Comparison of ENCODE assay signal across 14 cellular contexts in the genomic region with DNA sequence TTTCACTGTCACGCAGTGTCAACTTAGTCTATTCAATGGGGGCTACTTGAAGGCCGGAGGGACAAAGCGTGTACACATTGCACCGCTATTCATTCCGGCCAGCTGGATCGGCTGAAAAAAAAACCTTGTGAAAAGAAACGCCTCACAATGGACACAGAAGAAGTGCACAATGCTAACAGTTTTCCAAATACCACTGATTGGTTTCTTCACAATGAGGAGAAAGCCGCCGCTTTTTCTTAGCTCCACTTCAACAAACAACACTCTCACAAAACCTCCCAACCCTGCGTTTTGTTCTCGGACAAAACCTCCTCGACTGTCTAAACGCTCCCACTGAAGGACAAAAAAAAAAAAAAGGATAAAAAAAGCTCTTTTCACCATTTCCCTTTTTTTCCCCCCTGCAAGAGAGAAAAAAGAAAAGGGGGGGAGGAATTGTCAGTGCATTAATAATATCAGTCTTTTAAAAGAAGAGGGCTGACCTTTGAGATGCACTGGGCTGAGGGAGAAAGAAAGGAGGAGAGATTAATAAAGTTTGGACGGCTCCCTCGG. TPM values are rescaled to one million over a fixed set of nuclear protein-coding genes. Genes with fewer than 3 reads are reported as not detected.
DNase-seq lines count a peak whose midpoint lies in the region; ATAC-seq, FAIRE-seq and TF ChIP-seq lines count a peak whose summit lies in the region.
"Had no signal": no experiment of that assay in that cellular context is flagged by ENCODE, and none has a peak within 500 bp of the region (broad histone marks: within the 10 kb centered on the region; RNA-seq: fewer than 3 reads in every experiment).

No MANE protein-coding gene starts in this region.

- peaks cover 27% of the 10 kb centered on the region for H3K4me1 Mint-ChIP-seq in type B pancreatic cell (ENCODE audit: unreplicated experiment)

- no peak overlapping the region for H3K4me2 ChIP-seq in HepG2 (ENCODE audit: low read depth, low read length)
- H3K4me2 ChIP-seq: BLaER1 had no signal

- no peaks in the 10 kb centered on the region for H3K79me2 ChIP-seq in HepG2 (ENCODE audit: insufficient read depth, low read length)

- no peak overlapping the region for H3K4me3 ChIP-seq in HepG2 (replicated peaks in 1 of 3; ENCODE audit: insufficient read depth in 1 of 3, low read depth in 2 of 3, low read length in 3 of 3)
- H3K4me3 ChIP-seq in right lobe of liver, result no peak overlapping the region
- peak overlapping the region; percentile 10 for H3K4me3 ChIP-seq in astrocyte of the spinal cord (ENCODE audit: low read depth, low read length)
- peak overlapping the region in 1 of 4 donors; percentile 25 for H3K4me3 ChIP-seq in stomach
- H3K4me3 ChIP-seq: BLaER1, mucosa of descending colon, SJSA1 had no signal

- no peaks in the 10 kb centered on the region for H3K9me3 ChIP-seq in HepG2 (ENCODE audit: low read length)
- H3K9me3 ChIP-seq in right lobe of liver, result no peaks in the 10 kb centered on the region
- H3K9me3 ChIP-seq in stomach, result peaks cover 0 to 13% (median 0%) of the 10 kb centered on the region in 4 donors
- H3K9me3 ChIP-seq: mucosa of descending colon had no signal

- POLR2A ChIA-PET in HepG2 (lab: Yijun Ruan, JAX), result no interaction called here

- no peaks in the 10 kb centered on the region for H4K20me1 ChIP-seq in HepG2 (ENCODE audit: insufficient read depth, low read length)

- peaks cover 21 to 89% of the 10 kb centered on the region in 2 experiments for H3K27me3 ChIP-seq in HepG2 (ENCODE audit: control insufficient read depth in 1 of 2, insufficient read depth in 2 of 2, low read length in 2 of 2)
- peaks cover 10 to 77% of the 10 kb centered on the region in 2 donors for H3K27me3 ChIP-seq in right lobe of liver
- H3K27me3 ChIP-seq in stomach, result peaks cover 25 to 100% (median 88%) of the 10 kb centered on the region in 3 donors

- TF ChIP-seq EP300 in HepG2 (IDR thresholded peaks at IDR 0.05; ENCODE audit: low read depth in 2 of 2, low read length in 2 of 2) (no peak), HepG2 (CRISPR knock-in tag; IDR thresholded peaks at IDR 0.05; ENCODE audit: borderline replicate concordance) (no peak), stomach (IDR thresholded peaks at IDR 0.05) (no peak)

- intact Hi-C loops in HepG2 (cut with micrococcal nuclease; ENCODE audit: unreplicated experiment), result no loop called here
- intact Hi-C loops in right lobe of liver (cut with DNase I), result no loop called here
- intact Hi-C loops in stomach (cut with DNase I; ENCODE audit: low total_unique reads), result no loop called here

- no peak overlapping the region for H3K9ac ChIP-seq in HepG2 (ENCODE audit: insufficient read depth, low read depth, low read length)
- H3K9ac ChIP-seq: BLaER1 had no signal

- peak overlapping the region; percentile 38 for H3K4me3 Mint-ChIP-seq in type B pancreatic cell

- no peak for FAIRE-seq in HepG2 (lab: Jason Lieb, UNC)

- CTCF ChIA-PET in HepG2 (lab: Yijun Ruan, JAX; ENCODE audit: low intra/inter-chr PET ratio, low total read pairs), result no interaction called here

- ATAC-seq in HepG2 (no peak), right lobe of liver (no peak), HG03521 (IDR thresholded peaks at IDR 0.05; ENCODE audit: unreplicated experiment) (no peak)
- ATAC-seq: mucosa of descending colon had no signal

- H3K36me3 Mint-ChIP-seq in type B pancreatic cell, result no peaks in the 10 kb centered on the region

- peaks cover 93% of the 10 kb centered on the region for H3K27me3 Mint-ChIP-seq in type B pancreatic cell

- DNase-seq in HepG2 (ENCODE audit: low spot score) (no peak), right lobe of liver (no peak), astrocyte of the spinal cord (ENCODE audit: low read depth, low spot score) (peak; percentile 8), inferior parietal cortex (ENCODE audit: extremely low spot score) (peak; percentile 72), type B pancreatic cell (ENCODE audit: extremely low spot score, unreplicated experiment) (no peak), stomach (no peak), NCI-H128 (lab: John Stamatoyannopoulos, UW; ENCODE audit: unreplicated experiment) (no peak)
- DNase-seq: brain microvascular endothelial cell, foreskin fibroblast, mucosa of descending colon, NCI-H446 had no signal

- no peak overlapping the region for H3K27ac Mint-ChIP-seq in type B pancreatic cell

- no TSS peak for BruUV-seq in HepG2 (replicated peaks; lab: Mats Ljungman, UMichigan)

- in situ Hi-C loops in HepG2 (cut with HindIII; ENCODE audit: extremely low pct_ligation_motif_present, low pct_unique_long_range_greater_than_20kb) (no loop called here), astrocyte of the spinal cord (cut with HindIII; ENCODE audit: low sequenced_read_pairs) (no loop called here)

- H3K9me3 Mint-ChIP-seq in type B pancreatic cell, result peaks cover 4% of the 10 kb centered on the region

- TF ChIP-seq POLR2A in HepG2 (IDR thresholded peaks at IDR 0.05; ENCODE audit: insufficient read depth in 1 of 2, low read depth in 2 of 2, low read length in 2 of 2), result no peak
- TF ChIP-seq POLR2A in right lobe of liver (IDR thresholded peaks at IDR 0.05), result no peak
- TF ChIP-seq POLR2A in stomach (IDR thresholded peaks at IDR 0.05), result no peak

- no peak for TF ChIP-seq RAD21 in HepG2 (CRISPR knock-in tag; IDR thresholded peaks at IDR 0.05)

- H3K27ac ChIP-seq in HepG2 (ENCODE audit: extremely low read length, insufficient read depth, low read length), result no peak overlapping the region
- H3K27ac ChIP-seq in right lobe of liver, result no peak overlapping the region
- H3K27ac ChIP-seq in stomach, result no peak overlapping the region
- H3K27ac ChIP-seq: BLaER1, brain microvascular endothelial cell, SJSA1 had no signal

- no peaks in the 10 kb centered on the region for H3K4me1 ChIP-seq in HepG2 (ENCODE audit: insufficient read depth, low read length)
- peaks cover 0 to 10% (median 1%) of the 10 kb centered on the region in 4 donors for H3K4me1 ChIP-seq in right lobe of liver
- peaks cover 13 to 46% (median 33%) of the 10 kb centered on the region in 4 donors for H3K4me1 ChIP-seq in stomach
- H3K4me1 ChIP-seq: BLaER1 had no signal

- TF ChIP-seq CTCF in HepG2 (CRISPR knock-in tag; IDR thresholded peaks at IDR 0.05) (no peak), right lobe of liver (IDR thresholded peaks at IDR 0.05) (no peak), astrocyte of the spinal cord (IDR thresholded peaks at IDR 0.05; ENCODE audit: low read depth, low read length) (no peak), type B pancreatic cell (conservative IDR thresholded peaks at IDR 0.05) (no peak), stomach (IDR thresholded peaks at IDR 0.05) (no peak)

- WGBS in HepG2 (ENCODE audit: low lambda C conversion rate), result 18% methylated on average over 15 of the region's 15 CpGs
- WGBS in right lobe of liver (ENCODE audit: insufficient coverage, low coverage, low lambda C conversion rate, missing lambda C conversion rate), result 4% methylated on average over 15 of the region's 15 CpGs
- 29 to 52% (median 42%) methylated on average over 15 of the region's 15 CpGs for WGBS in stomach, 5 donors

- no peak overlapping the region for H2AFZ ChIP-seq in HepG2 (ENCODE audit: low read length)

- no peaks in the 10 kb centered on the region for H3K36me3 ChIP-seq in HepG2 (replicated peaks in 1 of 2; ENCODE audit: control insufficient read depth in 1 of 2, insufficient read depth in 2 of 2, low read length in 2 of 2)
- H3K36me3 ChIP-seq in right lobe of liver, result no peaks in the 10 kb centered on the region
- H3K36me3 ChIP-seq in stomach, result no peaks in the 10 kb centered on the region
- H3K36me3 ChIP-seq: BLaER1, brain microvascular endothelial cell, SJSA1 had no signal

TF ChIP-seq in HepG2, 621 proteins besides CTCF, POLR2A, EP300 and RAD21:
- TF ChIP-seq ELF3 (CRISPR knock-in tag; IDR thresholded peaks at IDR 0.05) (no peak), EZH2 (conservative IDR thresholded peaks at IDR 0.05; ENCODE audit: low read depth, low read length) (peak; percentile 65; the same call in 1 of the 2 replicates), KDM1A (CRISPR knock-in tag; IDR thresholded peaks at IDR 0.05) (no peak), IRX3 (CRISPR knock-in tag; IDR thresholded peaks at IDR 0.05; ENCODE audit: borderline replicate concordance, low read depth) (no peak)

RNA-seq across cellular contexts. Expression of a gene that starts 5.4 kb away (rescaled TPM):
- total RNA-seq in HepG2 (2016; rRNA removed; fragmentation: Illumina TruSeq; extraction: Trizol) (not detected in 2 replicates), right lobe of liver (not detected), type B pancreatic cell (ENCODE audit: low replicate concordance) (9.6 and 11.4 TPM in 2 replicates), stomach (10 to 100 TPM in 1 of 5 donors, 1 to 10 TPM in 3, not detected in 1; 2.9 to 16.8 (median 7.5) TPM)
- not detected in 2 replicates for total RNA-seq in HepG2 (2016; cell fraction: cytosol; rRNA removed; fragmentation: Illumina TruSeq; extraction: Trizol; ENCODE audit: low read depth)
- not detected in 2 replicates for total RNA-seq in HepG2 (2016; cell fraction: insoluble cytoplasmic fraction; rRNA removed; fragmentation: Illumina TruSeq; extraction: Trizol)
- not detected in 2 replicates for total RNA-seq in HepG2 (2016; cell fraction: membrane; rRNA removed; fragmentation: Illumina TruSeq; extraction: Trizol)
- total RNA-seq in HepG2 (2016; cell fraction: nucleus; rRNA removed; fragmentation: Illumina TruSeq; extraction: Trizol), result not detected in 2 replicates
- polyA plus RNA-seq in HepG2 (2011; rRNA removed) (not detected in 2 replicates), stomach (10 to 100 TPM in 1 of 3 donors, 1 to 10 TPM in 2; 2.4 to 32.4 (median 3.4) TPM)
- not detected in 2 replicates for polyA plus RNA-seq in HepG2 (2011; cell fraction: cytosol; rRNA removed)
- polyA plus RNA-seq in HepG2 (2011; cell fraction: nucleus; rRNA removed), result not detected in 2 replicates
- polyA plus RNA-seq in HepG2 (2012), result not detected in 2 replicates
- not detected in 2 replicates for polyA plus RNA-seq in HepG2 (2016; cell fraction: cytosol; fragmentation: Illumina TruSeq; extraction: Trizol; ENCODE audit: low read depth)
- not detected in 2 replicates for polyA plus RNA-seq in HepG2 (2016; cell fraction: insoluble cytoplasmic fraction; fragmentation: Illumina TruSeq; extraction: Trizol; ENCODE audit: low read depth)
- polyA plus RNA-seq in HepG2 (2016; cell fraction: membrane; fragmentation: Illumina TruSeq; extraction: Trizol; ENCODE audit: low read depth), result not detected in 2 replicates
- not detected in 2 replicates for polyA plus RNA-seq in HepG2 (2016; cell fraction: nucleus; fragmentation: Illumina TruSeq; extraction: Trizol; ENCODE audit: insufficient read depth, low read depth)
- polyA minus RNA-seq in HepG2 (2011; rRNA and poly(A)+ RNA removed; ENCODE audit: low replicate concordance), result not detected in 2 replicates
- polyA minus RNA-seq in HepG2 (2011; cell fraction: cytosol; rRNA and poly(A)+ RNA removed), result not detected in 2 replicates
- polyA minus RNA-seq in HepG2 (2011; cell fraction: nucleus; rRNA and poly(A)+ RNA removed), result not detected in 2 replicates
- total RNA-seq: mucosa of descending colon, SJSA1 had no signal

Comparison
In these comparisons a context has a peak if more than half of its experiments do, and no peak if none do; other contexts are left out.
1. DNase-seq: peak in astrocyte of the spinal cord (single experiment) and inferior parietal cortex (single experiment); none in HepG2 (single experiment), right lobe of liver (0 of 3), type B pancreatic cell (single experiment), stomach (single experiment) and NCI-H128 (single experiment).